In genomic region chr11:77178150-77178549, GRCh38 we compare ENCODE assay signal across 28 cellular contexts. TPM values are rescaled to one million over a fixed set of nuclear protein-coding genes. Genes with fewer than 3 reads are reported as not detected.
"Had no signal": no experiment of that assay in that cellular context is flagged by ENCODE, and none has a peak within 500 bp of the region (broad histone marks: within the 10 kb centered on the region; RNA-seq: fewer than 3 reads in every experiment).

No MANE protein-coding gene starts in this region.

- H3K36me3 Mint-ChIP-seq: naive thymus-derived CD8-positive, alpha-beta T cell; stimulated activated memory B cell treated with anti-CD40 and anti-IgM and Interleukin-4, amounts not matched to agents 10 μg/mL and 1 μg/mL and 100 μg/mL, for 72 hours; type B pancreatic cell had no signal

- H3K4me3 Mint-ChIP-seq: naive thymus-derived CD8-positive, alpha-beta T cell; nephron; neural crest cell; stimulated activated memory B cell treated with anti-CD40 and anti-IgM and Interleukin-4, amounts not matched to agents 10 μg/mL and 1 μg/mL and 100 μg/mL, for 72 hours; stimulated activated naive CD8-positive, alpha-beta T cell treated with anti-CD3 and anti-CD28 coated beads, Interleukin-15, amount 100 ng/mL, for 72 hours; type B pancreatic cell had no signal

- ATAC-seq: lower lobe of right lung; naive thymus-derived CD8-positive, alpha-beta T cell; stimulated activated memory B cell treated with anti-CD40 and anti-IgM and Interleukin-4, amounts not matched to agents 10 μg/mL and 1 μg/mL and 100 μg/mL, for 72 hours; stimulated activated naive CD8-positive, alpha-beta T cell treated with anti-CD3 and anti-CD28 coated beads, Interleukin-15, amount 100 ng/mL, for 72 hours had no signal

- H3K4me2 ChIP-seq: hepatocyte, smooth muscle cell had no signal

- H3K4me1 ChIP-seq: lower lobe of right lung, parathyroid adenoma, right atrium auricular region, vagina had no signal

- H3K27me3 Mint-ChIP-seq: naive thymus-derived CD8-positive, alpha-beta T cell; stimulated activated naive CD8-positive, alpha-beta T cell treated with anti-CD3 and anti-CD28 coated beads, Interleukin-15, amount 100 ng/mL, for 72 hours; type B pancreatic cell had no signal

- H2AFZ ChIP-seq: hepatocyte, parathyroid adenoma had no signal

- H3K9me3 Mint-ChIP-seq: nephron, type B pancreatic cell had no signal

- H3K27ac ChIP-seq: hepatocyte, lower lobe of right lung, neutrophil, parathyroid adenoma, psoas muscle, right atrium auricular region, tibial nerve, vagina had no signal

- H3K27ac Mint-ChIP-seq: naive thymus-derived CD8-positive, alpha-beta T cell; nephron; stimulated activated memory B cell treated with anti-CD40 and anti-IgM and Interleukin-4, amounts not matched to agents 10 μg/mL and 1 μg/mL and 100 μg/mL, for 72 hours; stimulated activated naive CD8-positive, alpha-beta T cell treated with anti-CD3 and anti-CD28 coated beads, Interleukin-15, amount 100 ng/mL, for 72 hours; type B pancreatic cell had no signal

- H3K36me3 ChIP-seq: lower lobe of right lung, neutrophil, right atrium auricular region, vagina had no signal

- H3K9me3 ChIP-seq: lower lobe of right lung, neutrophil, psoas muscle, right atrium auricular region, right lobe of liver, tibial nerve, vagina had no signal

- H3K79me2 ChIP-seq: hepatocyte, parathyroid adenoma had no signal

- H3K27me3 ChIP-seq: hepatocyte, neutrophil, right atrium auricular region, right lobe of liver, tibial nerve, vagina had no signal

- H3K4me3 ChIP-seq: hepatocyte, lower lobe of right lung, psoas muscle, right atrium auricular region, right lobe of liver, smooth muscle cell, tibial nerve, vagina had no signal

- DNase-seq: islet precursor cell; kidney glomerular epithelial cell; left cardiac atrium; lower lobe of right lung; mammary epithelial cell; mesenchymal stem cell; naive thymus-derived CD8-positive, alpha-beta T cell; occipital lobe; psoas muscle; stimulated activated CD4-positive, alpha-beta T cell treated with anti-CD3 and anti-CD28 coated beads, Interleukin-1b, Interleukin-23, amount 100 ng/mL, for 48 hours; stimulated activated CD4-positive, alpha-beta T cell treated with anti-CD3 and anti-CD28 coated beads, Interleukin-2, amount 100 ng/mL, for 48 hours; stimulated activated CD4-positive, alpha-beta T cell treated with anti-CD3 and anti-CD28 coated beads, Interleukin-4, amount 100 ng/mL, for 4 hours; stimulated activated CD8-positive, alpha-beta memory T cell treated with anti-CD3 and anti-CD28 coated beads, Interleukin-4, amount 100 ng/mL, for 48 hours; stimulated activated naive CD4-positive, alpha-beta T cell treated with Interleukin-2 at 50 U/mL for 16 hours; stimulated activated naive CD8-positive, alpha-beta T cell treated with anti-CD3 and anti-CD28 coated beads, Interleukin-15, amount 100 ng/mL, for 72 hours had no signal

- H3K9ac ChIP-seq: parathyroid adenoma had no signal

RNA-seq across cellular contexts. Expression of gene MYO7A, which starts 50.1 kb away (rescaled TPM):
- total RNA-seq: osteocyte had no signal
- polyA plus RNA-seq: naive thymus-derived CD8-positive, alpha-beta T cell had no signal
